In genomic region chr5:172450861-172451695, GRCh38 we compare ENCODE assay signal across 9 cellular contexts.
A peak's percentile ranks its signal among the peaks of the same experiment; 100 is the strongest.
DNase-seq lines count a peak whose midpoint lies in the region; ATAC-seq and TF ChIP-seq lines count a peak whose summit lies in the region.
"Had no signal": no experiment of that assay in that cellular context is flagged by ENCODE, and none has a peak within 500 bp of the region (broad histone marks: within the 10 kb centered on the region; RNA-seq: fewer than 3 reads in every experiment).

No MANE protein-coding gene starts in this region.

- no peaks in the 10 kb centered on the region for H3K27me3 Mint-ChIP-seq in nephron (ENCODE audit: low read depth)

- H3K4me1 Mint-ChIP-seq in nephron, result peaks cover 68% of the 10 kb centered on the region

- H3K4me3 Mint-ChIP-seq in nephron, result peak overlapping the region; percentile 67 to 78 (median 68)

- TF ChIP-seq CTCF in epithelial cell of esophagus (IDR thresholded peaks at IDR 0.05; ENCODE audit: insufficient read depth, low read depth, low read length, missing control alignments) (peak; percentile 66), nephron (IDR thresholded peaks at IDR 0.05; ENCODE audit: unreplicated experiment in 3 of 3) (peak; percentile 53 to 58 (median 54))

- in situ Hi-C loops in KBM-7 (cut with MboI; ENCODE audit: low pct_unique_long_range_greater_than_20kb, low sequenced_read_pairs), result no loop called here

- H3K36me3 Mint-ChIP-seq in nephron (ENCODE audit: low read depth), result peaks cover 6% of the 10 kb centered on the region
- H3K36me3 Mint-ChIP-seq: IgD-negative memory B cell had no signal

- H3K9me3 Mint-ChIP-seq in nephron, result no peaks in the 10 kb centered on the region

- peak overlapping the region; percentile 59 to 75 (median 68) for H3K27ac Mint-ChIP-seq in nephron
- H3K27ac Mint-ChIP-seq: IgD-negative memory B cell had no signal

- ATAC-seq in GM18909 (IDR thresholded peaks at IDR 0.05; ENCODE audit: poor library complexity, unreplicated experiment), result no peak

- DNase-seq in COLO668 (lab: John Stamatoyannopoulos, UW; ENCODE audit: unreplicated experiment), result peak; percentile 4
- peak; percentile 45 for DNase-seq in KBM-7
- peak; percentile 24 for DNase-seq in activated CD4-positive, alpha-beta T cell treated with anti-CD3 and anti-CD28 coated beads, Interleukin-2, amount 50 U/mL, for 4 hours
- DNase-seq in epithelial cell of esophagus (ENCODE audit: low read depth), result peak; percentile 52
- DNase-seq in NCI-H1436 (lab: John Stamatoyannopoulos, UW), result no peak
- no peak for DNase-seq in NCI-H446 (lab: John Stamatoyannopoulos, UW)

- no peak overlapping the region for H3K4me3 ChIP-seq in epithelial cell of esophagus (ENCODE audit: low read length)

Comparison
In these comparisons a context has a peak if more than half of its experiments do, and no peak if none do; other contexts are left out.
1. DNase-seq: peak in COLO668 (single experiment), KBM-7 (single experiment), activated CD4-positive, alpha-beta T cell treated with anti-CD3 and anti-CD28 coated beads, Interleukin-2, amount 50 U/mL, for 4 hours (2 of 2) and epithelial cell of esophagus (single experiment); none in NCI-H1436 (single experiment) and NCI-H446 (0 of 2).